8 cellular contexts compared by ENCODE assay signal in genomic region chr1:223846668-223847007, GRCh38. TPM values are rescaled to one million over a fixed set of nuclear protein-coding genes. Genes with fewer than 3 reads are reported as not detected.
A peak's percentile ranks its signal among the peaks of the same experiment; 100 is the strongest.
DNase-seq lines count a peak whose midpoint lies in the region; ATAC-seq and TF ChIP-seq lines count a peak whose summit lies in the region.

No MANE protein-coding gene starts in this region.

- no peaks in the 10 kb centered on the region for H3K9me3 ChIP-seq in ES-I3 (ENCODE audit: control insufficient read depth, insufficient read depth, low read length)
- H3K9me3 ChIP-seq in Peyer's patch = no peaks in the 10 kb centered on the region
- H3K9me3 ChIP-seq in upper lobe of right lung = no peaks in the 10 kb centered on the region

- peaks cover 2% of the 10 kb centered on the region for H3K79me1 ChIP-seq in mesendoderm (ENCODE audit: low read length)

- H3K4me2 ChIP-seq in mesendoderm (ENCODE audit: low read length) = peak overlapping the region; percentile 0

- H3K27me3 ChIP-seq in Peyer's patch = no peaks in the 10 kb centered on the region
- no peaks in the 10 kb centered on the region for H3K27me3 ChIP-seq in mesendoderm (ENCODE audit: insufficient read depth, low read length, poor library complexity)
- H3K27me3 ChIP-seq in upper lobe of right lung = no peaks in the 10 kb centered on the region

- H3K36me3 ChIP-seq in ES-I3 (ENCODE audit: insufficient read depth, low read length) (no peaks in the 10 kb centered on the region), Peyer's patch (no peaks in the 10 kb centered on the region), mesendoderm (ENCODE audit: control insufficient read depth, insufficient read depth, low read length) (no peaks in the 10 kb centered on the region), upper lobe of right lung (no peaks in the 10 kb centered on the region)

- H3K4ac ChIP-seq in mesendoderm (ENCODE audit: low read depth, low read length) = no peak overlapping the region

- H3K4me3 ChIP-seq in Peyer's patch (peak overlapping the region; percentile 92 to 100 (median 96)), coronary artery (peak overlapping the region; percentile 96), mesendoderm (ENCODE audit: low read length) (no peak overlapping the region), upper lobe of right lung (peak overlapping the region; percentile 84)

- no peak overlapping the region for H3K23ac ChIP-seq in mesendoderm (ENCODE audit: low read length)

- H4K5ac ChIP-seq in mesendoderm (ENCODE audit: low read length) = no peak overlapping the region

- peak overlapping the region; percentile 33 for H2BK120ac ChIP-seq in mesendoderm (ENCODE audit: low read depth, low read length)

- H3K56ac ChIP-seq in mesendoderm (ENCODE audit: low read length) = peak overlapping the region; percentile 93

- H3K18ac ChIP-seq in mesendoderm (ENCODE audit: low read length) = peak overlapping the region; percentile 99

- peaks cover 27% of the 10 kb centered on the region for H3K79me2 ChIP-seq in mesendoderm (ENCODE audit: control insufficient read depth, insufficient read depth, low read length)

- peak overlapping the region; percentile 94 for H4K8ac ChIP-seq in mesendoderm (ENCODE audit: low read depth, low read length)

- no CpG with 5 or more reads among the region's 5 CpGs for WGBS in mesendoderm (ENCODE audit: extremely low coverage, insufficient coverage, low lambda C conversion rate)

- intact Hi-C loops in upper lobe of right lung (cut with DNase I) = no loop called here

- H3K9ac ChIP-seq in ES-I3 (ENCODE audit: low read depth, low read length) (peak overlapping the region; percentile 79), mesendoderm (ENCODE audit: low read length) (peak overlapping the region; percentile 91)

- DNase-seq in A172 (ENCODE audit: low spot score) (peak; percentile 41), Peyer's patch (no peak), coronary artery (ENCODE audit: low spot score) (no peak), mesendoderm (peak; percentile 54), upper lobe of right lung (no peak), T-helper 9 cell (no peak)

- TF ChIP-seq POLR2A in Peyer's patch (IDR thresholded peaks at IDR 0.05) = no peak

- ATAC-seq in upper lobe of right lung = no peak
- ATAC-seq in GM18858 (IDR thresholded peaks at IDR 0.05; ENCODE audit: unreplicated experiment) = no peak

- no peak overlapping the region for H2AK5ac ChIP-seq in mesendoderm (ENCODE audit: low read length)

- H2BK15ac ChIP-seq in mesendoderm (replicated peaks; ENCODE audit: low read depth) = no peak overlapping the region

- peak overlapping the region; percentile 2 for H2BK5ac ChIP-seq in mesendoderm (ENCODE audit: low read length)

- H3K27ac ChIP-seq in Peyer's patch = peak overlapping the region; percentile 97 to 99 (median 98)
- peak overlapping the region; percentile 90 to 99 for H3K27ac ChIP-seq in coronary artery
- peak overlapping the region; percentile 98 for H3K27ac ChIP-seq in mesendoderm (ENCODE audit: low read depth, low read length)
- peak overlapping the region; percentile 100 for H3K27ac ChIP-seq in upper lobe of right lung

- H3K4me1 ChIP-seq in ES-I3 (ENCODE audit: insufficient read depth, low read length) (peaks cover 5% of the 10 kb centered on the region; the same call in 1 of the 2 replicates), Peyer's patch (peaks cover 0 to 24% (median 4%) of the 10 kb centered on the region in 4 donors), mesendoderm (ENCODE audit: control insufficient read depth, low read depth, low read length) (peaks cover 5% of the 10 kb centered on the region), upper lobe of right lung (peaks cover 30% of the 10 kb centered on the region)

- TF ChIP-seq CTCF in Peyer's patch (IDR thresholded peaks at IDR 0.05) (no peak), coronary artery (IDR thresholded peaks at IDR 0.05) (no peak), upper lobe of right lung (IDR thresholded peaks at IDR 0.05) (no peak)

RNA-seq across cellular contexts. Expression of gene TP53BP2, which starts 0.9 kb away (rescaled TPM):
- total RNA-seq in A172 (2014; rRNA removed; shearing (Covaris generic)) = 40.3 and 50.6 TPM in 2 replicates
- total RNA-seq in Peyer's patch = 100 to 1,000 TPM in 1 of 4 donors, 10 to 100 TPM in 3; 31.7 to 196 (median 58.2) TPM
- 30.2 TPM for polyA plus RNA-seq in mesendoderm (2013, experiment 1 of 2)
- 28.5 TPM for polyA plus RNA-seq in mesendoderm (2013, experiment 2 of 2)
- 64.4 TPM for total RNA-seq in upper lobe of right lung

Comparison
In these comparisons a context has a peak if more than half of its experiments do, and no peak if none do; other contexts are left out.
1. DNase-seq: peak in A172 (single experiment) and mesendoderm (single experiment); none in Peyer's patch (0 of 3), coronary artery (single experiment), upper lobe of right lung (single experiment) and T-helper 9 cell (single experiment).
2. Peak in every context shown above with its lines, with median percentiles within 50 percentile points of each other: H3K27ac ChIP-seq.